In genomic region chr10:68560201-68560915, GRCh38 we compare ENCODE assay signal across 8 cellular contexts. TPM values are rescaled to one million over a fixed set of nuclear protein-coding genes. Genes with fewer than 3 reads are reported as not detected.
A peak's percentile ranks its signal among the peaks of the same experiment; 100 is the strongest.
DNase-seq lines count a peak whose midpoint lies in the region; ATAC-seq, FAIRE-seq and TF ChIP-seq lines count a peak whose summit lies in the region.

Gene TET1 (plus strand): TSS chr10:68560337. CDS start chr10:68572339, 12,002 bp downstream.

- peaks cover 12% of the 10 kb centered on the region for H3K4me1 ChIP-seq in HUES48 (ENCODE audit: control insufficient read depth, insufficient read depth, low read length)
- H3K4me1 ChIP-seq in left lung = peaks cover 14 to 25% of the 10 kb centered on the region in 2 donors

- peak within 1 kb of the TSS; percentile 79 for H3K27ac ChIP-seq in HUES48 (ENCODE audit: low read depth, low read length)
- H3K27ac ChIP-seq in coronary artery = peak within 1 kb of the TSS in 1 of 2 donors; percentile 33
- no peak within 1 kb of the TSS for H3K27ac ChIP-seq in left lung

- H3K4me3 ChIP-seq in HUES48 (ENCODE audit: low read depth, low read length) (peak within 1 kb of the TSS; percentile 84), coronary artery (peak within 1 kb of the TSS; percentile 86), left lung (peak within 1 kb of the TSS; percentile 42 to 64)

- no peak for TF ChIP-seq CTCF in D721Med (IDR thresholded peaks at IDR 0.05; ENCODE audit: insufficient read depth, missing control alignments)
- no peak for TF ChIP-seq CTCF in coronary artery (IDR thresholded peaks at IDR 0.05)
- TF ChIP-seq CTCF in left lung (IDR thresholded peaks at IDR 0.05) = no peak

- H3K36me3 ChIP-seq in HUES48 (ENCODE audit: control insufficient read depth, insufficient read depth, low read length) (peaks cover 5% of the 10 kb centered on the region; the same call in 1 of the 2 replicates), left lung (no peaks in the 10 kb centered on the region)

- no peaks in the 10 kb centered on the region for H3K9me3 ChIP-seq in HUES48 (ENCODE audit: control insufficient read depth, insufficient read depth, low read length)
- H3K9me3 ChIP-seq in left lung = no peaks in the 10 kb centered on the region

- no peaks in the 10 kb centered on the region for H3K27me3 ChIP-seq in HUES48 (ENCODE audit: control insufficient read depth, insufficient read depth, low read length)
- H3K27me3 ChIP-seq in left lung = peaks cover 7 to 79% of the 10 kb centered on the region in 2 donors

- intact Hi-C loops in left lung (cut with DNase I) = no loop called here

- peak within 1 kb of the TSS; percentile 81 for H3K9ac ChIP-seq in HUES48 (ENCODE audit: low read depth, low read length)

- in situ Hi-C loops in SK-MEL-5 (cut with HindIII; ENCODE audit: low pct_unique_long_range_greater_than_20kb, low sequenced_read_pairs) = no loop called here

- FAIRE-seq in D721Med (lab: Jason Lieb, UNC) = no peak

- DNase-seq in D721Med (ENCODE audit: insufficient read length, low spot score) = peak; percentile 56
- DNase-seq in SK-MEL-5 (ENCODE audit: low read depth, low spot score) = peak; percentile 75
- DNase-seq in coronary artery (ENCODE audit: low spot score) = no peak
- DNase-seq in left lung = peak; percentile 39 to 80
- DNase-seq in stimulated activated naive CD8-positive, alpha-beta T cell treated with anti-CD3 and anti-CD28 coated beads, Interleukin-15, Interleukin-2, amounts not matched to agents 100 U/mL and 50 U/mL, for 24 hours = peak; percentile 39

- ATAC-seq in left lung = peak; percentile 69
- peak; percentile 33 for ATAC-seq in stimulated activated naive CD8-positive, alpha-beta T cell treated with anti-CD3 and anti-CD28 coated beads, Interleukin-15, Interleukin-2, amounts not matched to agents 100 U/mL and 50 U/mL, for 24 hours
- ATAC-seq in GM18867 (IDR thresholded peaks at IDR 0.05; ENCODE audit: unreplicated experiment) = no peak
- no peak for ATAC-seq in HG03108 (IDR thresholded peaks at IDR 0.05; ENCODE audit: unreplicated experiment)

RNA-seq across cellular contexts. Expression of gene TET1, which starts in this region (rescaled TPM):
- total RNA-seq in SK-MEL-5 (2014; rRNA removed; shearing (Covaris generic)) = 2.9 and 3.3 TPM in 2 replicates
- polyA plus RNA-seq in SK-MEL-5 (2015; cell fraction: cytosol; rRNA removed) = 0.67 and 0.94 TPM in 2 replicates
- 3.0 and 3.2 TPM in 2 replicates for polyA plus RNA-seq in SK-MEL-5 (2015; cell fraction: nucleus; rRNA removed)
- total RNA-seq in left lung = 1 to 10 TPM; 1.5 to 3.1 TPM

Comparison
In these comparisons a context has a peak if more than half of its experiments do, and no peak if none do; other contexts are left out.
1. ATAC-seq: peak in left lung (single experiment) and stimulated activated naive CD8-positive, alpha-beta T cell treated with anti-CD3 and anti-CD28 coated beads, Interleukin-15, Interleukin-2, amounts not matched to agents 100 U/mL and 50 U/mL, for 24 hours (single experiment); none in GM18867 (single experiment) and HG03108 (single experiment).
2. Peak in every context shown above with its lines, with median percentiles within 50 percentile points of each other: H3K4me3 ChIP-seq.